ENCODE assay signal across 36 cellular contexts in the genomic region with DNA sequence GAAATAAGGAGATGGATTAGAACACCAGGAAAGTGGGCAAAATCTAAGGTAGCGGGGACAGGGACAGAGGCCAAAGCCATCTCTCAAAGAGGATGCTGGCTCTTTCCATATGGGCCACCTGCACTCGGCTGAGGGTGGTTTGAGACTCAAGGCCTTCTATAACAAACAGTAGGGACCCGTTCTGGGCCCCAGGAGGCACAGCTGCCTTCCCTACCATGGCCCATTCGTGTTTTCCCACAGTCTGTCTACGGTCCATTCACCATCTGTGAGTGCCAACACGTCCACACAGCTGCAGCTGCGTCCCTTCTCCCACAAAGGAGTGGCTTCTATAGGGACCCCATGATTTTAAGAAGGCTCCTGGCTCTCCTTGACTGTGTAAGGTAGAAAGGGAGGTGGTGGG. TPM values are rescaled to one million over a fixed set of nuclear protein-coding genes. Genes with fewer than 3 reads are reported as not detected.
"Had no signal": no experiment of that assay in that cellular context is flagged by ENCODE, and none has a peak within 500 bp of the region (broad histone marks: within the 10 kb centered on the region; RNA-seq: fewer than 3 reads in every experiment).

No MANE protein-coding gene starts in this region.

- H3K27ac ChIP-seq: adrenal gland, cardiac muscle cell, VCaP had no signal

- H3K4me3 ChIP-seq: adrenal gland, cardiac muscle cell had no signal

- DNase-seq: activated B cell treated with CpG ODN at 0.5 μM for 24 hours; activated CD4-positive, alpha-beta memory T cell treated with anti-CD3 and anti-CD28 coated beads for 36 hours; activated CD4-positive, alpha-beta T cell treated with anti-CD3 and anti-CD28 coated beads for 4 hours; activated CD4-positive, alpha-beta T cell treated with anti-CD3 and anti-CD28 coated beads, Interleukin-2, amount 10 ng/mL, durations not matched to agents 24 days and 14 days; activated CD4-positive, alpha-beta T cell treated with anti-CD3 and anti-CD28 coated beads, Interleukin-2, amount 50 U/mL, for 1 hour; activated CD4-positive, alpha-beta T cell treated with anti-CD3 and anti-CD28 coated beads, Interleukin-2, amount 50 U/mL, for 4 hours; activated CD4-positive, CD25-positive, alpha-beta regulatory T cell treated with anti-CD3 and anti-CD28 coated beads, Interleukin-2, amount 50 U/mL, for 72 hours; activated CD8-positive, alpha-beta memory T cell treated with anti-CD3 and anti-CD28 coated beads, Interleukin-2, amount 50 U/mL, for 4 hours; activated CD8-positive, alpha-beta T cell treated with anti-CD3 and anti-CD28 coated beads for 36 hours; activated effector memory CD4-positive, alpha-beta T cell treated with anti-CD3 and anti-CD28 coated beads, Interleukin-2, amount 50 U/mL, for 16 hours; activated gamma-delta T cell treated with Interleukin-2 at 50 U/mL for 16 hours; activated naive CD4-positive, alpha-beta T cell; activated naive CD4-positive, alpha-beta T cell treated with anti-CD3 and anti-CD28 coated beads for 36 hours; activated naive CD4-positive, alpha-beta T cell treated with anti-CD3 and anti-CD28 coated beads, Interleukin-2, amount 50 U/mL, for 16 hours; activated naive CD8-positive, alpha-beta T cell treated with anti-CD3 and anti-CD28 coated beads for 36 hours; activated T-cell treated with anti-CD3 and anti-CD28 coated beads for 4 hours; activated T-cell treated with anti-CD3 and anti-CD28 coated beads, Interleukin-2, amount 50 U/mL, for 1 hour; activated T-cell treated with anti-CD3 and anti-CD28 coated beads, Interleukin-2, amount 50 U/mL, for 4 hours; activated T-cell treated with anti-CD3 and anti-CD28 coated beads, Interleukin-2, amount 50 U/mL, for 72 hours; adrenal gland; amniotic stem cell; aorta; caudate nucleus; cerebellar nuclear complex; T-helper 1 cell; T-helper 2 cell; T-helper 9 cell had no signal

- H3K4me1 ChIP-seq: adrenal gland had no signal

- H3K9me3 ChIP-seq: adrenal gland had no signal

- H3K36me3 ChIP-seq: adrenal gland, cardiac muscle cell had no signal

- H3K27me3 ChIP-seq: adrenal gland, cardiac muscle cell had no signal

- ATAC-seq: activated CD8-positive, alpha-beta T cell treated with anti-CD3 and anti-CD28 coated beads for 36 hours; activated naive CD4-positive, alpha-beta T cell treated with anti-CD3 and anti-CD28 coated beads, Interleukin-2, amount 50 U/mL, for 72 hours; activated T-cell treated with anti-CD3 and anti-CD28 coated beads, Interleukin-2, amount 50 U/mL, for 4 hours; activated T-cell treated with anti-CD3 and anti-CD28 coated beads, Interleukin-2, amount 50 U/mL, for 72 hours; activated T-helper 17 cell treated with anti-CD3 and anti-CD28 coated beads, Interleukin-2, amount 50 U/mL, for 72 hours had no signal

RNA-seq across cellular contexts. Expression of a gene that starts 0.9 kb away (rescaled TPM):
- total RNA-seq: activated B cell treated with CpG ODN at 0.5 μM for 24 hours; activated CD4-positive, alpha-beta memory T cell treated with anti-CD3 and anti-CD28 coated beads for 36 hours; activated CD4-positive, alpha-beta T cell treated with anti-CD3 and anti-CD28 coated beads, Interleukin-2, amount 10 ng/mL, durations not matched to agents 24 days and 14 days; activated CD8-positive, alpha-beta memory T cell treated with anti-CD3 and anti-CD28 coated beads for 36 hours; activated CD8-positive, alpha-beta T cell treated with anti-CD3 and anti-CD28 coated beads for 36 hours; activated naive CD4-positive, alpha-beta T cell treated with anti-CD3 and anti-CD28 coated beads for 36 hours; activated naive CD4-positive, alpha-beta T cell treated with anti-CD3 and anti-CD28 coated beads, Interleukin-2, amount 50 U/mL, for 72 hours; activated naive CD8-positive, alpha-beta T cell treated with anti-CD3 and anti-CD28 coated beads for 36 hours; activated T-cell treated with anti-CD3 and anti-CD28 coated beads, Interleukin-2, amount 50 U/mL, for 4 hours; activated T-cell treated with anti-CD3 and anti-CD28 coated beads, Interleukin-2, amount 50 U/mL, for 72 hours; activated T-helper 1 cell treated with anti-CD3 and anti-CD28 coated beads, Interleukin-12 subunit alpha, Interleukin-12 subunit beta, Interleukin-2, Interleukin-4 antibody, amounts not matched to agents 30 ng/mL and 10 ng/mL and 1 ng/mL, durations not matched to agents 14 hours and 24 hours and 36 hours; activated T-helper 17 cell treated with anti-CD3 and anti-CD28 coated beads, Interleukin-2, amount 50 U/mL, for 72 hours; adrenal gland; aorta; astrocyte; bronchial epithelial cell; cardiac muscle cell; chondrocyte had no signal
- polyA plus RNA-seq: adrenal gland, aorta, cardiac muscle cell had no signal
